ENCODE assay signal across 22 cellular contexts in genomic region chr15:59051867-59052861, GRCh38. TPM values are rescaled to one million over a fixed set of nuclear protein-coding genes. Genes with fewer than 3 reads are reported as not detected.
DNase-seq lines count a peak whose midpoint lies in the region; ATAC-seq lines count a peak whose summit lies in the region.
"Had no signal": no experiment of that assay in that cellular context is flagged by ENCODE, and none has a peak within 500 bp of the region (broad histone marks: within the 10 kb centered on the region; RNA-seq: fewer than 3 reads in every experiment).

No MANE protein-coding gene starts in this region.

- peak overlapping the region; percentile 46 to 92 (median 70) for H3K4me3 Mint-ChIP-seq in IgD-negative memory B cell
- H3K4me3 Mint-ChIP-seq in activated T-helper 2 cell treated with anti-CD3 and anti-CD28 coated beads, Interferon-gamma antibody, Interleukin-2, Interleukin-4, amounts not matched to agents 10 μg/mL and 5 μg/mL and 100 μg/mL, durations not matched to agents 14 hours and 24 hours and 36 hours (ENCODE audit: low read depth): peak overlapping the region; percentile 51
- H3K4me3 Mint-ChIP-seq in naive thymus-derived CD8-positive, alpha-beta T cell: peak overlapping the region in 5 of 10 donors; percentile 4 to 59 (median 48)
- H3K4me3 Mint-ChIP-seq: activated T-cell treated with anti-CD3 and anti-CD28 coated beads, Interleukin-2, amount 50 U/mL, for 4 hours; nephron progenitor cell had no signal

- intact Hi-C loops in activated T-helper 2 cell treated with anti-CD3 and anti-CD28 coated beads, Interferon-gamma antibody, Interleukin-2, Interleukin-4, amounts not matched to agents 10 μg/mL and 5 μg/mL and 100 μg/mL, durations not matched to agents 14 hours and 24 hours and 36 hours (cut with micrococcal nuclease): loop anchor here (5.0 kb wide), 1 partner anchor 65 kb away; the partner anchor contains the start of gene RNF111

- ATAC-seq in naive thymus-derived CD8-positive, alpha-beta T cell: no peak
- ATAC-seq: activated T-cell treated with anti-CD3 and anti-CD28 coated beads, Interleukin-2, amount 50 U/mL, for 4 hours had no signal

- H3K4me1 Mint-ChIP-seq in IgD-negative memory B cell: peaks cover 14 to 39% (median 19%) of the 10 kb centered on the region in 3 donors
- H3K4me1 Mint-ChIP-seq in activated T-helper 2 cell treated with anti-CD3 and anti-CD28 coated beads, Interferon-gamma antibody, Interleukin-2, Interleukin-4, amounts not matched to agents 10 μg/mL and 5 μg/mL and 100 μg/mL, durations not matched to agents 14 hours and 24 hours and 36 hours (ENCODE audit: low read depth): peaks cover 34% of the 10 kb centered on the region
- H3K4me1 Mint-ChIP-seq in naive thymus-derived CD8-positive, alpha-beta T cell: peaks cover 10 to 23% (median 19%) of the 10 kb centered on the region in 4 donors
- H3K4me1 Mint-ChIP-seq: nephron progenitor cell had no signal

- no peaks in the 10 kb centered on the region for H3K27me3 Mint-ChIP-seq in IgD-negative memory B cell
- no peaks in the 10 kb centered on the region for H3K27me3 Mint-ChIP-seq in activated T-helper 2 cell treated with anti-CD3 and anti-CD28 coated beads, Interferon-gamma antibody, Interleukin-2, Interleukin-4, amounts not matched to agents 10 μg/mL and 5 μg/mL and 100 μg/mL, durations not matched to agents 14 hours and 24 hours and 36 hours (ENCODE audit: low read depth)
- no peaks in the 10 kb centered on the region for H3K27me3 Mint-ChIP-seq in naive thymus-derived CD8-positive, alpha-beta T cell

- peaks cover 0 to 2% (median 0%) of the 10 kb centered on the region in 3 donors for H3K9me3 Mint-ChIP-seq in IgD-negative memory B cell
- H3K9me3 Mint-ChIP-seq in activated T-helper 2 cell treated with anti-CD3 and anti-CD28 coated beads, Interferon-gamma antibody, Interleukin-2, Interleukin-4, amounts not matched to agents 10 μg/mL and 5 μg/mL and 100 μg/mL, durations not matched to agents 14 hours and 24 hours and 36 hours: no peaks in the 10 kb centered on the region
- H3K9me3 Mint-ChIP-seq in naive thymus-derived CD8-positive, alpha-beta T cell: no peaks in the 10 kb centered on the region
- H3K9me3 Mint-ChIP-seq: activated T-cell treated with anti-CD3 and anti-CD28 coated beads, Interleukin-2, amount 50 U/mL, for 4 hours had no signal

- peaks cover 11% of the 10 kb centered on the region for H3K36me3 Mint-ChIP-seq in IgD-negative memory B cell
- H3K36me3 Mint-ChIP-seq in activated T-helper 2 cell treated with anti-CD3 and anti-CD28 coated beads, Interferon-gamma antibody, Interleukin-2, Interleukin-4, amounts not matched to agents 10 μg/mL and 5 μg/mL and 100 μg/mL, durations not matched to agents 14 hours and 24 hours and 36 hours (ENCODE audit: low read depth): peaks cover 52% of the 10 kb centered on the region
- peaks cover 8 to 76% (median 10%) of the 10 kb centered on the region in 3 donors for H3K36me3 Mint-ChIP-seq in naive thymus-derived CD8-positive, alpha-beta T cell

- H3K27ac Mint-ChIP-seq in IgD-negative memory B cell: peak overlapping the region; percentile 17 to 57 (median 53)
- H3K27ac Mint-ChIP-seq in activated T-helper 2 cell treated with anti-CD3 and anti-CD28 coated beads, Interferon-gamma antibody, Interleukin-2, Interleukin-4, amounts not matched to agents 10 μg/mL and 5 μg/mL and 100 μg/mL, durations not matched to agents 14 hours and 24 hours and 36 hours: peak overlapping the region; percentile 78
- peak overlapping the region in 7 of 10 donors; percentile 8 to 83 (median 37) for H3K27ac Mint-ChIP-seq in naive thymus-derived CD8-positive, alpha-beta T cell
- H3K27ac Mint-ChIP-seq: nephron progenitor cell had no signal

- DNase-seq in NOMO-1 treated with DMSO at 0.1 percent for 48 hours (lab: John Stamatoyannopoulos, UW; ENCODE audit: unreplicated experiment): peak; percentile 14
- DNase-seq in NOMO-1 treated with dmso at 0.1 percent for 144 hours (lab: John Stamatoyannopoulos, UW; ENCODE audit: unreplicated experiment): no peak
- no peak for DNase-seq in activated T-helper 2 cell treated with anti-CD3 and anti-CD28 coated beads, Interferon-gamma antibody, Interleukin-2, Interleukin-4, amounts not matched to agents 10 μg/mL and 5 μg/mL and 100 μg/mL, durations not matched to agents 14 hours and 24 hours and 36 hours (ENCODE audit: low spot score)
- DNase-seq in naive thymus-derived CD8-positive, alpha-beta T cell: no peak
- no peak for DNase-seq in occipital lobe (lab: John Stamatoyannopoulos, UW)
- DNase-seq in HT-29 (ENCODE audit: low spot score): no peak
- DNase-seq in NCI-H146 (lab: John Stamatoyannopoulos, UW): no peak
- DNase-seq: 8988T; activated CD4-positive, CD25-positive, alpha-beta regulatory T cell treated with anti-CD3 and anti-CD28 coated beads, Interleukin-2, amount 50 U/mL, for 72 hours; activated T-cell treated with anti-CD3 and anti-CD28 coated beads, Interleukin-2, amount 50 U/mL, for 4 hours; C1 segment of cervical spinal cord; caudate nucleus; DMS79; effector CD8-positive, alpha-beta T cell; islet precursor cell; MM.1S; NCI-H2029 treated with DMSO at 0.1 percent for 48 hours; nephron progenitor cell; retina; stimulated activated naive CD4-positive, alpha-beta T cell treated with Interleukin-2 at 50 U/mL for 16 hours; trophoblast cell had no signal

- POLR2A ChIA-PET in naive thymus-derived CD8-positive, alpha-beta T cell (lab: Charles Lee): interaction anchor here (0.7 kb wide), 1 partner anchor 285 kb away, joined by 5 read pairs; no protein-coding TSS in a partner anchor

RNA-seq across cellular contexts. Expression of gene CCNB2, which starts 52.8 kb away (rescaled TPM):
- polyA plus RNA-seq in IgD-negative memory B cell: 0.79 TPM
- 57.5 and 59.2 TPM in 2 replicates for total RNA-seq in activated T-helper 2 cell treated with anti-CD3 and anti-CD28 coated beads, Interferon-gamma antibody, Interleukin-2, Interleukin-4, amounts not matched to agents 10 μg/mL and 5 μg/mL and 100 μg/mL, durations not matched to agents 14 hours and 24 hours and 36 hours
- total RNA-seq in naive thymus-derived CD8-positive, alpha-beta T cell: under 1 TPM; 0.52 to 0.80 TPM
- under 1 TPM in 1 of 3 donors, not detected in 2; 0.34 TPM for polyA plus RNA-seq in naive thymus-derived CD8-positive, alpha-beta T cell
- total RNA-seq in occipital lobe: 4.4 TPM
- total RNA-seq in HT-29 (2014; rRNA removed; shearing (Covaris generic)): 84.6 and 89.0 TPM in 2 replicates

Comparison
In these comparisons a context has a peak if more than half of its experiments do, and no peak if none do; other contexts are left out.
1. RNA of gene CCNB2, which starts 52.8 kb away (total RNA-seq): 84.6 to 89.0 TPM in HT-29 and 57.5 to 59.2 TPM in activated T-helper 2 cell treated with anti-CD3 and anti-CD28 coated beads, Interferon-gamma antibody, Interleukin-2, Interleukin-4, amounts not matched to agents 10 μg/mL and 5 μg/mL and 100 μg/mL, durations not matched to agents 14 hours and 24 hours and 36 hours; 4.4 TPM in occipital lobe (single experiment) and 0.52 to 0.80 TPM in naive thymus-derived CD8-positive, alpha-beta T cell; every median in the first group is over 10 times any median in the second.
2. Peak in every context shown above with its lines, with median percentiles within 50 percentile points of each other: H3K27ac Mint-ChIP-seq.